ENCODE assay signal across 18 cellular contexts in the genomic region with DNA sequence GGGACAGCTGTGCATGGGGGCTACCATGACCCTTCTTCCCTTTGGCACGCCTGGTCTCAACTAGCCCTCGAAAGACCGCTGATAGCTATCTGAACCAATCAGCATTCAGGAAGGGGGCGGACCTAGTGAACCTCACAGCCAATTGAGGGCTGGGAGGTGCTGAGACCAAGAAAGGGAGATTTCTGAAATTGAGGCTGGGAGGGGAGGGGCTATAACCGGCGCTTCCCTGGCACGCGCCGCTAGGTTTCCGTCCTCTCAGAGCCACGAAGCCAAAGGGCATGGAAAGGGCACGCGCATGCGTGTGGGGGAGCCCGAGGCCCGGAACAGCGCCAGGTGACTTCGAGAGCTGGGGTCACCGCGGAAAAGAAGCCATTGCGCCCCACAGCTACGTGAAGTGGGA. TPM values are rescaled to one million over a fixed set of nuclear protein-coding genes. Genes with fewer than 3 reads are reported as not detected.
DNase-seq lines count a peak whose midpoint lies in the region; ATAC-seq, FAIRE-seq and TF ChIP-seq lines count a peak whose summit lies in the region.
"Had no signal": no experiment of that assay in that cellular context is flagged by ENCODE, and none has a peak within 500 bp of the region (broad histone marks: within the 10 kb centered on the region; RNA-seq: fewer than 3 reads in every experiment).

No MANE protein-coding gene starts in this region.

- FAIRE-seq in K562 (lab: Jason Lieb, UNC) = no peak
- FAIRE-seq: HepG2 had no signal

- H3T11ph ChIP-seq in H9 (ENCODE audit: low read length) = no peak overlapping the region

- no peak overlapping the region for H3K27ac Mint-ChIP-seq in H9

- intact Hi-C loops in K562 (cut with micrococcal nuclease) (no loop called here), testis (cut with DNase I; ENCODE audit: low total_unique reads) (no loop called here)

- H3K36me3 Mint-ChIP-seq in H9 (ENCODE audit: insufficient read depth in 1 of 3, low read depth in 3 of 3) = no peaks in the 10 kb centered on the region; a peak in 1 of 7 replicates

- in situ Hi-C loops in K562 (cut with MboI) = no loop called here

- H3K79me2 ChIP-seq in H9 (ENCODE audit: insufficient read depth, low read length) = no peaks in the 10 kb centered on the region; the same call in 1 of the 2 replicates
- H3K79me2 ChIP-seq in K562 (ENCODE audit: control insufficient read depth, insufficient read depth, low read length) = peaks cover 7% of the 10 kb centered on the region
- H3K79me2 ChIP-seq in Karpas-422 (ENCODE audit: low read length) = peaks cover 6% of the 10 kb centered on the region

- no peaks in the 10 kb centered on the region for H3K79me1 ChIP-seq in H9 (ENCODE audit: insufficient read depth, low read depth, low read length, poor library complexity, severe bottlenecking)

- BruUV-seq in K562 (replicated peaks; lab: Mats Ljungman, UMichigan) = no TSS peak

- H4K8ac ChIP-seq in H9 (replicated peaks; ENCODE audit: insufficient read length, low read depth, low read length) = no peak overlapping the region

- peak; percentile 70 for DNase-seq in H9
- DNase-seq in K562 (ENCODE audit: extremely low read depth in 1 of 4, low spot score in 3 of 4) = peak in 1 of 4 experiments; percentile 51
- DNase-seq in iPS-NIHi7 (ENCODE audit: extremely low spot score) = peak; percentile 66
- DNase-seq in testis = peak; percentile 81
- DNase-seq in activated gamma-delta T cell treated with Interleukin-2 at 50 U/mL for 16 hours = no peak
- no peak for DNase-seq in Karpas-422
- DNase-seq: BE2C, DMS79, KBM-7, NCI-H1092 treated with DMSO at 0.1 percent for 48 hours, NCI-H1436 treated with DMSO at 0.1 percent for 48 hours, NCI-H2029 treated with DMSO at 0.1 percent for 48 hours, NCI-H226, NCI-H524 had no signal

- H2BK15ac ChIP-seq in H9 (ENCODE audit: low read depth, low read length) = no peak overlapping the region

- no peak overlapping the region for H3K23ac ChIP-seq in H9 (ENCODE audit: insufficient read length, low read depth, low read length)

- H3K4me1 ChIP-seq in H9 (ENCODE audit: insufficient read depth, low read length) (peaks cover 6% of the 10 kb centered on the region; the same call in 1 of the 2 replicates), K562 (replicated peaks in 1 of 2; ENCODE audit: control insufficient read depth in 2 of 2, insufficient read depth in 2 of 2, low read length in 2 of 2) (peaks cover 13 to 44% of the 10 kb centered on the region in 2 experiments; a peak in 4 of 5 replicates), testis (peaks cover 6% of the 10 kb centered on the region), Karpas-422 (ENCODE audit: low read length) (peaks cover 14% of the 10 kb centered on the region)

- H2BK120ac ChIP-seq in H9 (ENCODE audit: low read depth, low read length, poor library complexity, severe bottlenecking) = no peak overlapping the region

- H3K27me3 ChIP-seq in H9 (ENCODE audit: insufficient read depth, low read length) = no peaks in the 10 kb centered on the region; the same call in 1 of the 2 replicates
- H3K27me3 ChIP-seq in K562 (ENCODE audit: control insufficient read depth in 2 of 2, insufficient read depth in 2 of 2, low read length in 2 of 2) = no peaks in the 10 kb centered on the region
- no peaks in the 10 kb centered on the region for H3K27me3 ChIP-seq in testis
- no peaks in the 10 kb centered on the region for H3K27me3 ChIP-seq in Karpas-422 (ENCODE audit: low read length)
- H3K27me3 ChIP-seq: BE2C had no signal

- H3K9me3 ChIP-seq in H9 (ENCODE audit: control insufficient read depth, low read depth, low read length) (no peaks in the 10 kb centered on the region), K562 (replicated peaks; ENCODE audit: control insufficient read depth, insufficient read depth, low read depth, low read length) (no peaks in the 10 kb centered on the region), testis (no peaks in the 10 kb centered on the region), Karpas-422 (ENCODE audit: low read length) (no peaks in the 10 kb centered on the region)
- H3K9me3 ChIP-seq: BE2C had no signal

- ATAC-seq in K562 (no peak), HG03025 (IDR thresholded peaks at IDR 0.05; ENCODE audit: low FRiP score, unreplicated experiment) (no peak)
- ATAC-seq: HepG2, Right ventricle myocardium inferior had no signal

- H4K91ac ChIP-seq in H9 (ENCODE audit: insufficient read length, low read depth, low read length) = no peak overlapping the region

- H2AK5ac ChIP-seq in H9 (ENCODE audit: insufficient read length, low read length) = no peak overlapping the region

- no peak overlapping the region for H3K14ac ChIP-seq in H9 (ENCODE audit: insufficient read depth, low read length)

- no peak for TF ChIP-seq CTCF in H9 (conservative IDR thresholded peaks at IDR 0.05)
- TF ChIP-seq CTCF in K562 (IDR thresholded peaks at IDR 0.05 in 2 of 3, conservative IDR thresholded peaks at IDR 0.05 in 1 of 3; ENCODE audit: insufficient read depth in 2 of 3, low read depth in 1 of 3, low read length in 3 of 3) = no peak
- no peak for TF ChIP-seq CTCF in testis (IDR thresholded peaks at IDR 0.05)

- H3K27ac ChIP-seq in H9 (ENCODE audit: insufficient read length, low read depth, low read length) (no peak overlapping the region), K562 (ENCODE audit: extremely low read depth, low read depth, low read length) (no peak overlapping the region), testis (no peak overlapping the region), Karpas-422 (ENCODE audit: low read length) (no peak overlapping the region)
- H3K27ac ChIP-seq: HL-60 had no signal

- no peak overlapping the region for H2AFZ ChIP-seq in H9 (ENCODE audit: low read length)
- no peak overlapping the region; the same call in 1 of the 2 replicates for H2AFZ ChIP-seq in K562 (ENCODE audit: low read depth, low read length)
- no peak overlapping the region for H2AFZ ChIP-seq in Karpas-422 (ENCODE audit: low read length)

- POLR2A ChIA-PET in K562 (lab: Yijun Ruan, JAX) = no interaction called here

- H3K4me1 Mint-ChIP-seq in H9 = peaks cover 16 to 17% of the 10 kb centered on the region in 2 experiments

- no CpG with 5 or more reads among the region's 22 CpGs for WGBS in H9 (ENCODE audit: extremely low coverage, insufficient read length, low lambda C conversion rate)
- 85% methylated on average over 12 of the region's 22 CpGs for WGBS in K562 (ENCODE audit: insufficient coverage, low coverage, missing lambda C conversion rate)
- 67 to 71% methylated on average over 22 of the region's 22 CpGs for WGBS in testis, 2 donors

- TF ChIP-seq POLR2A in K562 (conservative IDR thresholded peaks at IDR 0.05) = no peak
- TF ChIP-seq POLR2A in testis (IDR thresholded peaks at IDR 0.05) = no peak

- no peak overlapping the region for H3K18ac ChIP-seq in H9 (ENCODE audit: insufficient read length, low read depth, low read length)

- peaks cover 24% of the 10 kb centered on the region for H3K27me3 Mint-ChIP-seq in H9 (ENCODE audit: low read depth)

- peaks cover 4% of the 10 kb centered on the region for H3K23me2 ChIP-seq in H9 (ENCODE audit: insufficient read length, low read depth, low read length, poor library complexity, severe bottlenecking)

- H3K36me3 ChIP-seq in K562 (ENCODE audit: control insufficient read depth, insufficient read depth, low read length) = no peaks in the 10 kb centered on the region
- no peaks in the 10 kb centered on the region for H3K36me3 ChIP-seq in testis (ENCODE audit: low read depth, missing control alignments)
- no peaks in the 10 kb centered on the region for H3K36me3 ChIP-seq in Karpas-422 (ENCODE audit: insufficient read depth, low read length)
- H3K36me3 ChIP-seq: BE2C had no signal

- no peak overlapping the region for H3K4ac ChIP-seq in H9 (ENCODE audit: low read depth, low read length)

- no peak overlapping the region for H3K56ac ChIP-seq in H9 (ENCODE audit: insufficient read length, low read depth, low read length)

- no peak for TF ChIP-seq EP300 in K562 (IDR thresholded peaks at IDR 0.05; ENCODE audit: low read length)

- no peak overlapping the region for H4K5ac ChIP-seq in H9 (ENCODE audit: insufficient read length, low read depth, low read length)

- H3K4me3 Mint-ChIP-seq in H9 = no peak overlapping the region

- H3K4me3 ChIP-seq in K562 = no peak overlapping the region
- peak overlapping the region; percentile 34 to 36 for H3K4me3 ChIP-seq in testis
- H3K4me3 ChIP-seq in Karpas-422 (ENCODE audit: low read length) = no peak overlapping the region

- CTCF ChIA-PET in K562 (lab: Yijun Ruan, JAX; ENCODE audit: low intra/inter-chr PET ratio) = no interaction called here

- H3K9ac ChIP-seq in H9 (ENCODE audit: extremely low read depth, insufficient read length, low read length) (no peak overlapping the region), K562 (ENCODE audit: insufficient read depth in 1 of 2, low read depth in 2 of 2, low read length in 2 of 2) (no peak overlapping the region), Karpas-422 (ENCODE audit: low read length) (no peak overlapping the region)

- H2BK5ac ChIP-seq in H9 (ENCODE audit: insufficient read length, low read length) = no peak overlapping the region

- H2BK20ac ChIP-seq in H9 (ENCODE audit: low read depth, low read length, poor library complexity, severe bottlenecking) = no peak overlapping the region

- H2BK12ac ChIP-seq in H9 (ENCODE audit: insufficient read length, low read depth, low read length) = no peak overlapping the region

- H3K9me2 ChIP-seq in Karpas-422 (replicated peaks; ENCODE audit: insufficient read depth, low read length) = no peaks in the 10 kb centered on the region

- H3K4me2 ChIP-seq in H9 (ENCODE audit: insufficient read depth, insufficient read length, low read length) (no peak overlapping the region), K562 (ENCODE audit: insufficient read depth, low read length) (no peak overlapping the region), Karpas-422 (ENCODE audit: low read depth, low read length, poor library complexity, severe bottlenecking) (no peak overlapping the region)

- no peaks in the 10 kb centered on the region for H3K9me3 Mint-ChIP-seq in H9

- no peak for TF ChIP-seq RAD21 in K562 (CRISPR knock-in tag; conservative IDR thresholded peaks at IDR 0.05 in 1 of 2, IDR thresholded peaks at IDR 0.05 in 1 of 2)

- H4K20me1 ChIP-seq in H9 (ENCODE audit: control insufficient read depth, insufficient read depth, insufficient read length) (no peaks in the 10 kb centered on the region), K562 (replicated peaks; ENCODE audit: control insufficient read depth, insufficient read depth, low read length) (0 out of 2 replicates have a peak, but pooled peaks cover 2% of the 10 kb centered on the region), Karpas-422 (ENCODE audit: insufficient read depth, low read depth, low read length) (no peaks in the 10 kb centered on the region)

- H3K9me1 ChIP-seq in K562 (ENCODE audit: control insufficient read depth, insufficient read depth, low read length) = no peaks in the 10 kb centered on the region

RNA-seq across cellular contexts. Expression of a gene that starts 4.2 kb away (rescaled TPM):
- total RNA-seq in H9 (2021) (109 and 113 TPM in 2 replicates), K562 (2014; rRNA removed) (114 and 146 TPM in 2 replicates), K562 (2014; rRNA removed; fragmentation: Illumina TruSeq; extraction: Trizol) (28.7 and 48.0 TPM in 2 replicates), K562 (2015; rRNA removed; fragmentation: Illumina TruSeq; extraction: Trizol) (78.9 and 81.0 TPM in 2 replicates), K562 (2021) (130 and 138 TPM in 2 replicates), testis (10 to 100 TPM; 50.7 to 66.7 TPM)
- 3.9 and 24.8 TPM in 2 replicates for total RNA-seq in K562 (2011; cell fraction: chromatin; rRNA removed; ENCODE audit: low replicate concordance)
- 45.0 and 47.0 TPM in 2 replicates for total RNA-seq in K562 (2011; cell fraction: nucleolus; rRNA removed)
- total RNA-seq in K562 (2011; cell fraction: nucleoplasm; rRNA removed) = 16.6 and 17.6 TPM in 2 replicates
- polyA plus RNA-seq in K562 (2011; rRNA removed) (27.5 and 40.8 TPM in 2 replicates), K562 (2014; fragmentation: Illumina TruSeq; extraction: Trizol) (96.7 and 113 TPM in 2 replicates), K562 (2014; fragmentation: Nextera tagmentation; extraction: Ambion mirVana) (10 to 100 TPM; 10.5 to 23.5 TPM), K562 (2014; rRNA removed) (79.6 and 80.6 TPM in 2 replicates), testis (ENCODE audit: insufficient read depth, low read depth, low replicate concordance) (45.1 TPM)
- 71.5 and 165 TPM in 2 replicates for polyA plus RNA-seq in K562 (2011; cell fraction: cytosol; rRNA removed)
- 47.4 and 73.9 TPM in 2 replicates for polyA plus RNA-seq in K562 (2011; cell fraction: nucleus; rRNA removed)
- 83.4 and 102 TPM in 2 replicates for polyA plus RNA-seq in K562 (2012)
- polyA minus RNA-seq in K562 (2011; rRNA and poly(A)+ RNA removed) = 20.7 and 34.8 TPM in 2 replicates
- polyA minus RNA-seq in K562 (2011; cell fraction: cytosol; rRNA and poly(A)+ RNA removed) = 70.3 and 71.1 TPM in 2 replicates
- 16.8 and 18.9 TPM in 2 replicates for polyA minus RNA-seq in K562 (2011; cell fraction: nucleus; rRNA and poly(A)+ RNA removed)
- total RNA-seq in Karpas-422 (2014; rRNA removed; shearing (Covaris generic); ENCODE audit: low replicate concordance) = 66.2 and 102 TPM in 2 replicates

RNA-seq across cellular contexts. Expression of a gene that starts 4.7 kb away (rescaled TPM):
- 2.9 and 3.2 TPM in 2 replicates for total RNA-seq in H9 (2021)
- total RNA-seq in K562 (2011; cell fraction: chromatin; rRNA removed; ENCODE audit: low replicate concordance) = 0.30 and 0.67 TPM in 2 replicates
- 0.39 and 0.83 TPM in 2 replicates for total RNA-seq in K562 (2011; cell fraction: nucleolus; rRNA removed)
- 0.76 and 0.81 TPM in 2 replicates for total RNA-seq in K562 (2011; cell fraction: nucleoplasm; rRNA removed)
- total RNA-seq in K562 (2014; rRNA removed) = 0.54 and 1.1 TPM in 2 replicates
- total RNA-seq in K562 (2014; rRNA removed; fragmentation: Illumina TruSeq; extraction: Trizol) = 0.11 and 0.32 TPM in 2 replicates
- total RNA-seq in K562 (2015; rRNA removed; fragmentation: Illumina TruSeq; extraction: Trizol) = 0.94 and 1.1 TPM in 2 replicates
- 1.6 and 1.8 TPM in 2 replicates for total RNA-seq in K562 (2021)
- 0.24 and 0.34 TPM in 2 replicates for polyA plus RNA-seq in K562 (2011; rRNA removed)
- 0.41 and 2.0 TPM in 2 replicates for polyA plus RNA-seq in K562 (2011; cell fraction: cytosol; rRNA removed)
- polyA plus RNA-seq in K562 (2011; cell fraction: nucleus; rRNA removed) = 0.21 and 0.77 TPM in 2 replicates
- polyA plus RNA-seq in K562 (2012) = 1.4 and 1.7 TPM in 2 replicates
- 1.0 and 1.9 TPM in 2 replicates for polyA plus RNA-seq in K562 (2014; fragmentation: Illumina TruSeq; extraction: Trizol)
- polyA plus RNA-seq in K562 (2014; fragmentation: Nextera tagmentation; extraction: Ambion mirVana) = under 1 TPM; 0.10 to 0.18 TPM
- polyA plus RNA-seq in K562 (2014; rRNA removed) = 0.73 and 1.6 TPM in 2 replicates
- 0.15 and 0.32 TPM in 2 replicates for polyA minus RNA-seq in K562 (2011; rRNA and poly(A)+ RNA removed)
- polyA minus RNA-seq in K562 (2011; cell fraction: cytosol; rRNA and poly(A)+ RNA removed) = 1.2 TPM in 1 of 2 replicates, not detected in the other
- polyA minus RNA-seq in K562 (2011; cell fraction: nucleus; rRNA and poly(A)+ RNA removed) = 0.40 TPM in 1 of 2 replicates, not detected in the other
- 10 to 100 TPM; 16.8 to 18.3 TPM for total RNA-seq in testis
- 37.4 TPM for polyA plus RNA-seq in testis (ENCODE audit: insufficient read depth, low read depth, low replicate concordance)
- total RNA-seq in Karpas-422 (2014; rRNA removed; shearing (Covaris generic); ENCODE audit: low replicate concordance) = 0.25 and 1.2 TPM in 2 replicates

RNA-seq across cellular contexts. Expression of a gene that starts 6.5 kb away (rescaled TPM):
- 2.8 and 4.5 TPM in 2 replicates for total RNA-seq in H9 (2021)
- 4.7 and 17.0 TPM in 2 replicates for total RNA-seq in K562 (2011; cell fraction: chromatin; rRNA removed; ENCODE audit: low replicate concordance)
- 7.8 and 16.2 TPM in 2 replicates for total RNA-seq in K562 (2011; cell fraction: nucleolus; rRNA removed)
- 4.7 and 8.2 TPM in 2 replicates for total RNA-seq in K562 (2011; cell fraction: nucleoplasm; rRNA removed)
- 0.61 TPM in 1 of 2 replicates, not detected in the other for total RNA-seq in K562 (2014; rRNA removed)
- total RNA-seq in K562 (2014; rRNA removed; fragmentation: Illumina TruSeq; extraction: Trizol) = 0.80 and 0.83 TPM in 2 replicates
- 0.75 and 0.94 TPM in 2 replicates for total RNA-seq in K562 (2015; rRNA removed; fragmentation: Illumina TruSeq; extraction: Trizol)
- 2.8 and 5.5 TPM in 2 replicates for total RNA-seq in K562 (2021)
- polyA plus RNA-seq in K562 (2011; rRNA removed) = 1.3 and 1.8 TPM in 2 replicates
- polyA plus RNA-seq in K562 (2011; cell fraction: cytosol; rRNA removed) = 0.54 and 0.77 TPM in 2 replicates
- polyA plus RNA-seq in K562 (2011; cell fraction: nucleus; rRNA removed) = 16.6 and 17.9 TPM in 2 replicates
- 0.91 and 2.6 TPM in 2 replicates for polyA plus RNA-seq in K562 (2012)
- polyA plus RNA-seq in K562 (2014; fragmentation: Illumina TruSeq; extraction: Trizol) = 1.8 and 2.0 TPM in 2 replicates
- not detected for polyA plus RNA-seq in K562 (2014; fragmentation: Nextera tagmentation; extraction: Ambion mirVana)
- polyA plus RNA-seq in K562 (2014; rRNA removed) = 3.0 and 4.1 TPM in 2 replicates
- polyA minus RNA-seq in K562 (2011; rRNA and poly(A)+ RNA removed) = 1.9 and 2.4 TPM in 2 replicates
- 4.5 TPM in 1 of 2 replicates, not detected in the other for polyA minus RNA-seq in K562 (2011; cell fraction: cytosol; rRNA and poly(A)+ RNA removed)
- 6.6 and 11.7 TPM in 2 replicates for polyA minus RNA-seq in K562 (2011; cell fraction: nucleus; rRNA and poly(A)+ RNA removed)
- total RNA-seq in testis = 10 to 100 TPM in 1 of 2 donors, 1 to 10 TPM in 1; 7.2 to 12.3 TPM
- polyA plus RNA-seq in testis (ENCODE audit: insufficient read depth, low read depth, low replicate concordance) = 6.9 TPM
- 18.7 and 30.5 TPM in 2 replicates for total RNA-seq in Karpas-422 (2014; rRNA removed; shearing (Covaris generic); ENCODE audit: low replicate concordance)

RNA-seq across cellular contexts. Expression of a gene that starts 18.8 kb away (rescaled TPM):
- total RNA-seq in H9 (2021) (28.4 and 28.8 TPM in 2 replicates), K562 (2014; rRNA removed) (3.8 and 4.5 TPM in 2 replicates), K562 (2014; rRNA removed; fragmentation: Illumina TruSeq; extraction: Trizol) (1.5 and 1.8 TPM in 2 replicates), K562 (2015; rRNA removed; fragmentation: Illumina TruSeq; extraction: Trizol) (3.0 and 3.4 TPM in 2 replicates), K562 (2021) (10.0 and 13.1 TPM in 2 replicates), testis (10 to 100 TPM; 26.9 to 27.3 TPM)
- 10.5 and 30.6 TPM in 2 replicates for total RNA-seq in K562 (2011; cell fraction: chromatin; rRNA removed; ENCODE audit: low replicate concordance)
- total RNA-seq in K562 (2011; cell fraction: nucleolus; rRNA removed) = 29.2 and 30.2 TPM in 2 replicates
- 14.0 and 15.8 TPM in 2 replicates for total RNA-seq in K562 (2011; cell fraction: nucleoplasm; rRNA removed)
- polyA plus RNA-seq in K562 (2011; rRNA removed) (1.9 and 2.1 TPM in 2 replicates), K562 (2014; fragmentation: Illumina TruSeq; extraction: Trizol) (3.9 and 4.6 TPM in 2 replicates), K562 (2014; fragmentation: Nextera tagmentation; extraction: Ambion mirVana) (under 1 TPM; 0.28 to 0.34 TPM), K562 (2014; rRNA removed) (4.5 and 4.7 TPM in 2 replicates), testis (ENCODE audit: insufficient read depth, low read depth, low replicate concordance) (18.8 TPM)
- polyA plus RNA-seq in K562 (2011; cell fraction: cytosol; rRNA removed) = 1.8 and 3.8 TPM in 2 replicates
- 5.9 and 11.6 TPM in 2 replicates for polyA plus RNA-seq in K562 (2011; cell fraction: nucleus; rRNA removed)
- polyA plus RNA-seq in K562 (2012) = 6.5 and 11.3 TPM in 2 replicates
- polyA minus RNA-seq in K562 (2011; rRNA and poly(A)+ RNA removed) = 2.1 and 2.6 TPM in 2 replicates
- polyA minus RNA-seq in K562 (2011; cell fraction: cytosol; rRNA and poly(A)+ RNA removed) = 8.0 and 10.0 TPM in 2 replicates
- 7.9 and 8.1 TPM in 2 replicates for polyA minus RNA-seq in K562 (2011; cell fraction: nucleus; rRNA and poly(A)+ RNA removed)
- 6.5 and 15.9 TPM in 2 replicates for total RNA-seq in Karpas-422 (2014; rRNA removed; shearing (Covaris generic); ENCODE audit: low replicate concordance)

RNA-seq across cellular contexts. Expression of a gene that starts 37.6 kb away (rescaled TPM):
- 54.0 and 56.0 TPM in 2 replicates for total RNA-seq in H9 (2021)
- total RNA-seq in K562 (2011; cell fraction: chromatin; rRNA removed; ENCODE audit: low replicate concordance) = 24.1 and 86.8 TPM in 2 replicates
- total RNA-seq in K562 (2011; cell fraction: nucleolus; rRNA removed) = 64.6 and 65.9 TPM in 2 replicates
- total RNA-seq in K562 (2011; cell fraction: nucleoplasm; rRNA removed) = 39.3 and 41.3 TPM in 2 replicates
- total RNA-seq in K562 (2014; rRNA removed) = 13.6 and 13.7 TPM in 2 replicates
- total RNA-seq in K562 (2014; rRNA removed; fragmentation: Illumina TruSeq; extraction: Trizol) = 1.5 and 2.2 TPM in 2 replicates
- 8.6 and 8.7 TPM in 2 replicates for total RNA-seq in K562 (2015; rRNA removed; fragmentation: Illumina TruSeq; extraction: Trizol)
- total RNA-seq in K562 (2021) = 37.6 and 44.7 TPM in 2 replicates
- 3.0 and 5.8 TPM in 2 replicates for polyA plus RNA-seq in K562 (2011; rRNA removed)
- 4.3 and 10.0 TPM in 2 replicates for polyA plus RNA-seq in K562 (2011; cell fraction: cytosol; rRNA removed)
- 37.3 and 64.7 TPM in 2 replicates for polyA plus RNA-seq in K562 (2011; cell fraction: nucleus; rRNA removed)
- 24.4 and 27.9 TPM in 2 replicates for polyA plus RNA-seq in K562 (2012)
- polyA plus RNA-seq in K562 (2014; fragmentation: Illumina TruSeq; extraction: Trizol) = 12.0 and 21.5 TPM in 2 replicates
- under 1 TPM; 0.07 to 0.13 TPM for polyA plus RNA-seq in K562 (2014; fragmentation: Nextera tagmentation; extraction: Ambion mirVana)
- 18.9 and 19.9 TPM in 2 replicates for polyA plus RNA-seq in K562 (2014; rRNA removed)
- polyA minus RNA-seq in K562 (2011; rRNA and poly(A)+ RNA removed) = 1.8 and 2.4 TPM in 2 replicates
- 12.8 and 21.3 TPM in 2 replicates for polyA minus RNA-seq in K562 (2011; cell fraction: cytosol; rRNA and poly(A)+ RNA removed)
- 14.4 and 16.6 TPM in 2 replicates for polyA minus RNA-seq in K562 (2011; cell fraction: nucleus; rRNA and poly(A)+ RNA removed)
- 100 to 1,000 TPM; 163 to 181 TPM for total RNA-seq in testis
- 95.6 TPM for polyA plus RNA-seq in testis (ENCODE audit: insufficient read depth, low read depth, low replicate concordance)
- total RNA-seq in Karpas-422 (2014; rRNA removed; shearing (Covaris generic); ENCODE audit: low replicate concordance) = 25.0 and 30.6 TPM in 2 replicates

Comparison
In these comparisons a context has a peak if more than half of its experiments do, and no peak if none do; other contexts are left out.
1. DNase-seq: peak in H9 (single experiment), iPS-NIHi7 (single experiment) and testis (single experiment); none in activated gamma-delta T cell treated with Interleukin-2 at 50 U/mL for 16 hours (single experiment) and Karpas-422 (single experiment).
2. H3K4me3 ChIP-seq: peak in testis (2 of 2); none in K562 (single experiment) and Karpas-422 (single experiment).